Comparison of ENCODE assay signal across 8 cellular contexts in the genomic region with DNA sequence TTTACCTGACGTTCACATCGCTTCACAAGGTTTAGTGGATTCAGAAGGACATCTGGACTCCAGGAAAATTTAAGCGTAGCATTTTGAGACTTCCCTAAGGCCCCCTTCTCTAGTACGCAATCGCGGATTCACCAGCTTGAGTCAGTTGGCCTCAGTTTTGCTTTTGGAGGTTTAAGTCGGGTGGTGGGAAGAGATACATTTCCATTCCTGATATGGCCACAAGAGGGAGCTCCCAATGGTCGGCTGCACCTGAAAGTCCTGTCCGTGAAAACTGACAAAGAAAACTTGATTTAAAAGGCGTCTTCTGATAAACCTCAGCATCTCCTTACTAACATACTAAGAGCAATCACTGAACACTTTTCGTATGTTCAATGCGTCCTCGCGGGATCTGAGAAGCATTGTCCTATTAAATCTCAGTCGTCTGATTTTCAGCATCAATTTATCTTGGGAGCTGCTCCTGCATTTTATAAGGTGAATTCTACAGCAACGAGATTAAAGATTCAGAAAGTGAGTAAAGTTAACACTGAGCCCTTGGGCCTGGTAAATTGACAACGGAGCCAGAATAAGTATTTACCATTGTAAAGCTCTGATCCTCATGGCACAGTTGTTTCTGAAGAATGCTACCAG. TPM values are rescaled to one million over a fixed set of nuclear protein-coding genes. Genes with fewer than 3 reads are reported as not detected.
DNase-seq lines count a peak whose midpoint lies in the region; ATAC-seq lines count a peak whose summit lies in the region.

No MANE protein-coding gene starts in this region.

- peak overlapping the region; percentile 40 for H3K4me3 ChIP-seq in endocrine pancreas (ENCODE audit: control insufficient read depth, insufficient read depth, low read length)

- H3K4me1 ChIP-seq in endocrine pancreas (ENCODE audit: control insufficient read depth, insufficient read depth, low read length) = no peaks in the 10 kb centered on the region

- peak; percentile 70 for ATAC-seq in HG02870 (IDR thresholded peaks at IDR 0.05; ENCODE audit: unreplicated experiment)
- ATAC-seq in HG03571 (IDR thresholded peaks at IDR 0.05; ENCODE audit: unreplicated experiment) = no peak

- H3K9ac ChIP-seq in endocrine pancreas (ENCODE audit: control insufficient read depth, insufficient read depth, low read length) = no peak overlapping the region

- no peaks in the 10 kb centered on the region for H3K36me3 ChIP-seq in endocrine pancreas (ENCODE audit: control insufficient read depth, insufficient read depth, low read length)

- H3K9me3 ChIP-seq in endocrine pancreas (ENCODE audit: control insufficient read depth, low read length) = no peaks in the 10 kb centered on the region

- H3K27me3 ChIP-seq in endocrine pancreas (ENCODE audit: control insufficient read depth, insufficient read depth, low read length) = no peaks in the 10 kb centered on the region

- DNase-seq in GM04504 (ENCODE audit: low read depth) (peak; percentile 42), NCI-H460 (ENCODE audit: extremely low read depth, low read depth) (peak; percentile 45), midbrain (lab: John Stamatoyannopoulos, UW) (peak; percentile 77)
- DNase-seq in activated CD4-positive, alpha-beta T cell treated with anti-CD3 and anti-CD28 coated beads, Interleukin-2, amount 50 U/mL, for 48 hours = peak; percentile 40 to 53
- peak; percentile 59 for DNase-seq in stimulated activated CD8-positive, alpha-beta memory T cell treated with anti-CD3 and anti-CD28 coated beads, Interleukin-4, amount 100 ng/mL, for 48 hours

RNA-seq across cellular contexts. Expression of a gene that starts 50.6 kb away (rescaled TPM):
- total RNA-seq in NCI-H460 (2014; rRNA removed; shearing (Covaris generic)) = not detected in 2 replicates
- polyA plus RNA-seq in NCI-H460 (2014; cell fraction: nucleus; rRNA removed) = 0.01 and 2.3 TPM in 2 replicates
